7 cellular contexts compared by ENCODE assay signal in the genomic region with DNA sequence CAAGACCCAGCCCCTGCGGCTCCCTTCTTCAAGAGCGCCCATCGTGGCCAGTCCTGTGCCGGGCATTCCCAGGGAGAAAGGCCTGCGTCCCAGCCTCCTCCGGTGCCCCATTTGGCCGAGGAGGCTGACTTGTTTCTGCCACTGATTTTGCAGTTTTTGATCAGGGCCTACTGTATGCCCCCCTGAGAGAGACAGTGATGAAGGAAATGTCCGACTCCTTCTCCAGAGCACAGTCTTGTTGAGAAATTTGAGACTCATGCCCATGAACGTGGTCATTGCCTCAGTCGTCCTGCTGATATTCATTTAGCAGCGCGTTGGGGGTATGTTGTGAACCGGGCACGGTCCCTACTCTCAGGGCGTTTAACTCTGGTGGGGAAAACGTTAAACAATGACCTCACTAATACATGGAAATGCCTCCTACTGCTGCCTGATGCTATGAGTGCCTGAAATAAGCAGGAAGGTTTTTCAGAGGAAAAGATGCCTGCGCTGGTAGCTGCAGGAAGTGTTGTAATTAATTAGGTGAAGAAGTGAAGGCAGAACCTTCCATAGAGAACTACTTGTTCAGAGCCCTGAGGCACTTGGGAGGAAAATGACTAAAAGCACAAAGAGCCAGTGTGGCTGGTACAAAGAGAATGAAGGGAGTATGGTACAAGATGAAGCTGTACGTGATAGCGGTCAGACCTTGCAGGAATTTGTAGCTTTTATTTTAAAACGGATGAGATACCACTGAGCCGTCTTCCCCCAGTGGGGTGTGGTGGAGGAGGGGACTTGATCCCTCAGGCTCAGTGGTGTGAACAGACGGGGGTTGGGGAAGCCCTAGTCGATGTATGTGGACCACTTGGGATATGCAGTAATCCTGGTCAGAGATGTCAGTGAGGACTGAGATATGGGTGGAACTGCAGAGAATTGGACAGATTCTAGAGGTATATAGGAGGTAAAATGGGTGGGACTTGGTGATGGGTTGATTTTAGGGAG. TPM values are rescaled to one million over a fixed set of nuclear protein-coding genes. Genes with fewer than 3 reads are reported as not detected.
A peak's percentile ranks its signal among the peaks of the same experiment; 100 is the strongest.
DNase-seq lines count a peak whose midpoint lies in the region; ATAC-seq and TF ChIP-seq lines count a peak whose summit lies in the region.

No MANE protein-coding gene starts in this region.

- peak; percentile 19 for ATAC-seq in left colon

- H3K27ac ChIP-seq in HUES48 (ENCODE audit: low read depth, low read length): peak overlapping the region; percentile 93
- peak overlapping the region; percentile 80 for H3K27ac ChIP-seq in brain microvascular endothelial cell
- peak overlapping the region; percentile 85 for H3K27ac ChIP-seq in vagina

- H3K9ac ChIP-seq in HUES48 (ENCODE audit: low read depth, low read length): peak overlapping the region; percentile 88

- H3K9me3 ChIP-seq in HUES48 (ENCODE audit: control insufficient read depth, insufficient read depth, low read length): no peaks in the 10 kb centered on the region
- H3K9me3 ChIP-seq in vagina: no peaks in the 10 kb centered on the region

- DNase-seq in GM03348 (ENCODE audit: low spot score) (peak; percentile 24), brain microvascular endothelial cell (peak; percentile 1), left colon (no peak), vagina (ENCODE audit: extremely low spot score in 2 of 2) (no peak), amniotic stem cell (lab: John Stamatoyannopoulos, UW) (no peak), NCI-H2081 treated with DMSO at 0.1 percent for 48 hours (lab: John Stamatoyannopoulos, UW) (no peak)

- H3K27me3 ChIP-seq in HUES48 (ENCODE audit: control insufficient read depth, insufficient read depth, low read length) (no peaks in the 10 kb centered on the region), brain microvascular endothelial cell (replicated peaks) (no peaks in the 10 kb centered on the region), vagina (no peaks in the 10 kb centered on the region)

- H3K4me1 ChIP-seq in HUES48 (ENCODE audit: control insufficient read depth, insufficient read depth, low read length) (peaks cover 4% of the 10 kb centered on the region; the same call in 1 of the 2 replicates), vagina (peaks cover 27% of the 10 kb centered on the region)

- H3K36me3 ChIP-seq in HUES48 (ENCODE audit: control insufficient read depth, insufficient read depth, low read length): peaks cover 28% of the 10 kb centered on the region
- H3K36me3 ChIP-seq in brain microvascular endothelial cell (replicated peaks): peaks cover 9% of the 10 kb centered on the region
- H3K36me3 ChIP-seq in vagina: peaks cover 0 to 7% of the 10 kb centered on the region in 2 donors

- intact Hi-C loops in left colon (cut with DNase I, micrococcal nuclease) (no loop called here), vagina (cut with DNase I) (no loop called here)

- H3K4me3 ChIP-seq in HUES48 (ENCODE audit: low read depth, low read length) (peak overlapping the region; percentile 97), brain microvascular endothelial cell (ENCODE audit: low read depth, low read length) (peak overlapping the region; percentile 83), vagina (peak overlapping the region; percentile 75 to 77)

- TF ChIP-seq POLR2A in vagina (IDR thresholded peaks at IDR 0.05): no peak

- TF ChIP-seq CTCF in brain microvascular endothelial cell (IDR thresholded peaks at IDR 0.05; ENCODE audit: low read depth, low read length, missing control alignments) (no peak), vagina (IDR thresholded peaks at IDR 0.05) (no peak)

- in situ Hi-C loops in brain microvascular endothelial cell (cut with HindIII; ENCODE audit: low pct_ligation_motif_present, low sequenced_read_pairs): no loop called here

RNA-seq across cellular contexts. Expression of a gene that starts 0.7 kb away (rescaled TPM):
- 10 to 100 TPM; 14.4 to 19.4 TPM for total RNA-seq in left colon
- 17.4 TPM for total RNA-seq in vagina

RNA-seq across cellular contexts. Expression of a gene that starts 1.0 kb away (rescaled TPM):
- 10 to 100 TPM; 22.5 to 31.8 TPM for total RNA-seq in left colon
- total RNA-seq in vagina: 38.1 TPM

RNA-seq across cellular contexts. Expression of a gene that starts 57.9 kb away (rescaled TPM):
- under 1 TPM; 0.09 to 0.20 TPM for total RNA-seq in left colon
- not detected for total RNA-seq in vagina

Comparison
In these comparisons a context has a peak if more than half of its experiments do, and no peak if none do; other contexts are left out.
1. DNase-seq: peak in GM03348 (single experiment) and brain microvascular endothelial cell (single experiment); none in left colon (0 of 2), vagina (0 of 2), amniotic stem cell (single experiment) and NCI-H2081 treated with DMSO at 0.1 percent for 48 hours (single experiment).
2. Peak in every context shown above with its lines, with median percentiles within 50 percentile points of each other: H3K27ac ChIP-seq and H3K4me3 ChIP-seq.